In the genomic region with DNA sequence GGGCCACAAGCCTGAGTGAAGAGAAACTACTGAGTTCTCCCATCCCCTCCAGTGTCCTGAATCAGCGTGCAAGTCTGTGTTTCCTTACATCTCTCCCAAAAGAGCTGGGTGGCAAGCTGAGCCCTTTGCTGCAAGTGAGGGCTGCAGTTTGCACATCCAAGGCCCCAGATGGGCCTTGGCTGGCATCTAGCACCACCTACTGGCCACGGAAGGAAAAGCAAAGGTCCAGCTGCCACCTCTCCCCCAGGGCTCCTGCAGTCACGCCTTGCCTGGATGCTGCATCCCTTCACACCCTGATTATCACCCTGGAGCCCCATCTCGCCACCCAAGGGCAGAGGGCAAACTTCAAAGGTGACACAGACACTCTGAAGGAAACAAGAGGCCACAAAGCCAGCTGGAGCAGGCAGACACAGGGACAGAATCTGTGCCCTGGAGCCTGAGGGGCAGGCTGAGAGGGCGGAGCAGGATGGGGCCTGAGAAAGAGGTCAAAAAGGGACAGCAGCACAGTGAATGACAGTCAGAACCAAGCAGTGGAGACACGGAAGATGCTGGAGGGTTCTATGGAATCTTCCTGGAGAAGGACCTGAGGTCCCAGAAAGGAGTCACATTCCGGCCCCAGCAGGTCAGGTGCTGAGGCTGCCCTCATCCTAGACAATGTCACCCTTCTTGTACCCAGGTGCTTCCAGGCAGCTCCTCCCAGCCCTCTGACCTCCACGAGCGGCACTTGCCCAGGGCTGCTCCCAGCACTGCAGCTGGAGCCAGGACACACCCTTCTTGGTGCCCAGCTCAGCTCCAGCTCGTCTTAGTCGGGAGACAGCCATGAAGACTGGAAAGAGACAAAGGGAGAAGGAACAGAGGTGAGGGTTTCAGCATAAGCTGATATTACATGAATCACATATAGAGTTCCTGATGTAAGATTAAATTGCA, we compare ENCODE assay signal across 7 cellular contexts. TPM values are rescaled to one million over a fixed set of nuclear protein-coding genes. Genes with fewer than 3 reads are reported as not detected.
A peak's percentile ranks its signal among the peaks of the same experiment; 100 is the strongest.
DNase-seq lines count a peak whose midpoint lies in the region; ATAC-seq and TF ChIP-seq lines count a peak whose summit lies in the region.

No MANE protein-coding gene starts in this region.

- intact Hi-C loops in right lobe of liver (cut with DNase I), result no loop called here

- ATAC-seq in GM21717 (IDR thresholded peaks at IDR 0.05; ENCODE audit: unreplicated experiment), result peak; percentile 83
- ATAC-seq in right lobe of liver, result peak; percentile 81 to 94 (median 86)

- CTCF ChIA-PET in GM10248 (lab: Yijun Ruan, JAX), result interaction anchor here (0.8 to 9.4 kb wide), 13 partner anchors 9 to 176 kb away, joined by 3 to 98 read pairs (median 4); no protein-coding TSS in a partner anchor

- peak; percentile 80 for DNase-seq in GM10248 (ENCODE audit: extremely low spot score)
- no peak for DNase-seq in LNCaP clone FGC (ENCODE audit: low read depth)
- DNase-seq in activated CD4-positive, CD25-positive, alpha-beta regulatory T cell treated with anti-CD3 and anti-CD28 coated beads, Interleukin-2, amount 50 U/mL, for 72 hours, result peak; percentile 68
- DNase-seq in cerebellum (ENCODE audit: low spot score), result peak; percentile 88
- peak; percentile 61 to 75 (median 66) for DNase-seq in right lobe of liver
- DNase-seq in stimulated activated CD8-positive, alpha-beta memory T cell treated with anti-CD3 and anti-CD28 coated beads, Interleukin-12 subunit alpha, Interleukin-12 subunit beta, amount 100 ng/mL, for 1 hour (ENCODE audit: low read depth), result peak; percentile 12

- no peaks in the 10 kb centered on the region for H3K36me3 ChIP-seq in right lobe of liver

- H3K4me3 ChIP-seq in LNCaP clone FGC (ENCODE audit: low read depth, low read length) (no peak overlapping the region), right lobe of liver (no peak overlapping the region)

- no peaks in the 10 kb centered on the region for H3K9me3 ChIP-seq in right lobe of liver

- peaks cover 0 to 4% of the 10 kb centered on the region in 2 donors for H3K27me3 ChIP-seq in right lobe of liver

- no peak overlapping the region for H3K27ac ChIP-seq in right lobe of liver

- TF ChIP-seq CTCF in GM10248 (IDR thresholded peaks at IDR 0.05; ENCODE audit: control extremely low read depth, extremely low read depth, low read depth, missing control alignments) (peak; percentile 83), LNCaP clone FGC (IDR thresholded peaks at IDR 0.05; ENCODE audit: control insufficient read depth, extremely low read depth, insufficient read depth) (peak; percentile 94), right lobe of liver (IDR thresholded peaks at IDR 0.05) (peak; percentile 59 to 92 (median 88))

- no peaks in the 10 kb centered on the region for H3K4me1 ChIP-seq in right lobe of liver

- 13% methylated on average over 7 of the region's 11 CpGs for WGBS in right lobe of liver (ENCODE audit: insufficient coverage, low coverage, low lambda C conversion rate, missing lambda C conversion rate)

- TF ChIP-seq POLR2A in right lobe of liver (IDR thresholded peaks at IDR 0.05), result no peak

- POLR2A ChIA-PET in GM10248 (lab: Yijun Ruan, JAX), result interaction anchor here (0.6 kb wide), 1 partner anchor 919 kb away, joined by 4 read pairs; no protein-coding TSS in a partner anchor

RNA-seq across cellular contexts. Expression of gene NTRK3, which starts 18.3 kb away (rescaled TPM):
- 91.4 TPM for total RNA-seq in cerebellum
- under 1 TPM; 0.35 to 0.75 (median 0.46) TPM for total RNA-seq in right lobe of liver

Comparison
In these comparisons a context has a peak if more than half of its experiments do, and no peak if none do; other contexts are left out.
1. RNA of gene NTRK3, which starts 18.3 kb away (total RNA-seq): 91.4 TPM in cerebellum (single experiment); 0.35 to 0.75 TPM in right lobe of liver; every median in the first group is over 10 times any median in the second.
2. Peak in every context shown above with its lines, with median percentiles within 50 percentile points of each other: CTCF ChIP-seq.